In the genomic region with DNA sequence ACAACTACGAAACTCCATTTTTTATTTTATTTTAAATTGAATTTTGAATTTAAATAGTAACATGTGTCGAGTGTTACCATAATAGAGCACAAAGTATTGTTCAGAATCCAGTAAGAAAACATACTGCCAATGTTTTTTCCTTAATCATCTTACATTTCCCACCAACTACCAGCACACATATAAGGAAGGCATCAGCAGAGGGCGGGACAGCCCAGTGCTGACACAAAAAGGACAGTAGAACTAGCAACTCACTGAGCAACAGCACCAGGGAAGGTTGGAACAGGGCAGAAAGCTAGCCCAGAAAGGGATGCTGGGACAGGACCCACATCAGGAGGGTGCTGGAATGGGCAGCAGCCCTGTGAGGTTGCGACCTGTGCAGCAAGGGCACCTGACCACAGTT, we compare ENCODE assay signal across 19 cellular contexts. TPM values are rescaled to one million over a fixed set of nuclear protein-coding genes. Genes with fewer than 3 reads are reported as not detected.
DNase-seq lines count a peak whose midpoint lies in the region; ATAC-seq, FAIRE-seq and TF ChIP-seq lines count a peak whose summit lies in the region.
"Had no signal": no experiment of that assay in that cellular context is flagged by ENCODE, and none has a peak within 500 bp of the region (broad histone marks: within the 10 kb centered on the region; RNA-seq: fewer than 3 reads in every experiment).

No MANE protein-coding gene starts in this region.

- H3K27me3 Mint-ChIP-seq in T-helper 2 cell treated with Interferon-gamma antibody and Interleukin-4, amounts not matched to agents 5 μg/mL and 100 μg/mL, for 36 hours (ENCODE audit: low read depth) = no peaks in the 10 kb centered on the region
- H3K27me3 Mint-ChIP-seq in endodermal cell (ENCODE audit: insufficient read depth) (no peaks in the 10 kb centered on the region), osteocyte (ENCODE audit: unreplicated experiment) (no peaks in the 10 kb centered on the region)
- H3K27me3 Mint-ChIP-seq: CD8-positive, alpha-beta memory T cell had no signal

- H3K9ac ChIP-seq in endodermal cell (ENCODE audit: extremely low read depth, low read length, poor library complexity, severe bottlenecking) = no peak overlapping the region
- H3K9ac ChIP-seq: BLaER1 treated with 17β-estradiol and CSF1 and Interleukin-3, amounts not matched to agents 10 nM and 100 nM had no signal

- TF ChIP-seq CTCF in endodermal cell (conservative IDR thresholded peaks at IDR 0.05) = peak; percentile 24
- no peak for TF ChIP-seq CTCF in osteocyte (IDR thresholded peaks at IDR 0.05)

- ATAC-seq in GM19397 (IDR thresholded peaks at IDR 0.05; ENCODE audit: unreplicated experiment) (no peak), GM18858 (IDR thresholded peaks at IDR 0.05; ENCODE audit: unreplicated experiment) (no peak)
- ATAC-seq: Panc1 had no signal

- no peak for DNase-seq in T-helper 2 cell treated with Interferon-gamma antibody and Interleukin-4, amounts not matched to agents 5 μg/mL and 100 μg/mL, for 36 hours (ENCODE audit: low spot score)
- DNase-seq in T-helper 2 cell (no peak), HTR-8/SVneo (ENCODE audit: insufficient read length, low spot score) (no peak), endodermal cell (no peak), osteocyte (ENCODE audit: extremely low spot score, unreplicated experiment) (no peak), DMS114 treated with DMSO at 0.1 percent for 48 hours (lab: John Stamatoyannopoulos, UW; ENCODE audit: unreplicated experiment) (no peak)
- DNase-seq: 8988T; CD8-positive, alpha-beta memory T cell; EL; GF-D8; Karpas-422; NCI-H187 treated with DMSO at 0.1 percent for 48 hours; NCI-H2107; NCI-H748 treated with DMSO at 0.1 percent for 48 hours; SIG-M5 had no signal

- no peaks in the 10 kb centered on the region for H3K27me3 ChIP-seq in endodermal cell (ENCODE audit: control insufficient read depth, insufficient read depth, low read length, poor library complexity, severe bottlenecking)
- H3K27me3 ChIP-seq: BLaER1 treated with 17β-estradiol and CSF1 and Interleukin-3, amounts not matched to agents 10 nM and 100 nM had no signal

- no peaks in the 10 kb centered on the region for H3K9me3 ChIP-seq in endodermal cell (ENCODE audit: control insufficient read depth, low read length)
- H3K9me3 ChIP-seq: BLaER1 treated with 17β-estradiol and CSF1 and Interleukin-3, amounts not matched to agents 10 nM and 100 nM had no signal

- H3K36me3 Mint-ChIP-seq in T-helper 2 cell treated with Interferon-gamma antibody and Interleukin-4, amounts not matched to agents 5 μg/mL and 100 μg/mL, for 36 hours (ENCODE audit: low read depth) = peaks cover 29% of the 10 kb centered on the region
- H3K36me3 Mint-ChIP-seq in endodermal cell (ENCODE audit: low read depth) (peaks cover 59% of the 10 kb centered on the region), osteocyte (ENCODE audit: unreplicated experiment) (peaks cover 55% of the 10 kb centered on the region)

- no peak overlapping the region for H3K4me3 Mint-ChIP-seq in T-helper 2 cell treated with Interferon-gamma antibody and Interleukin-4, amounts not matched to agents 5 μg/mL and 100 μg/mL, for 36 hours
- H3K4me3 Mint-ChIP-seq in endodermal cell (no peak overlapping the region), osteocyte (ENCODE audit: unreplicated experiment) (no peak overlapping the region)
- H3K4me3 Mint-ChIP-seq: CD8-positive, alpha-beta memory T cell had no signal

- peaks cover 94% of the 10 kb centered on the region for H3K36me3 ChIP-seq in endodermal cell (ENCODE audit: control insufficient read depth, insufficient read depth, low read length)

- peak overlapping the region; percentile 14 for H3K27ac Mint-ChIP-seq in T-helper 2 cell treated with Interferon-gamma antibody and Interleukin-4, amounts not matched to agents 5 μg/mL and 100 μg/mL, for 36 hours
- no peak overlapping the region for H3K27ac Mint-ChIP-seq in endodermal cell
- H3K27ac Mint-ChIP-seq in osteocyte (ENCODE audit: unreplicated experiment) = peak overlapping the region; percentile 3

- H3K4me1 ChIP-seq in endodermal cell (ENCODE audit: control insufficient read depth, insufficient read depth, low read length) = peaks cover 4% of the 10 kb centered on the region

- FAIRE-seq in HTR-8/SVneo (lab: Jason Lieb, UNC) = peak; percentile 31

- no peak overlapping the region for H3K27ac ChIP-seq in endodermal cell (ENCODE audit: low read depth, low read length)
- H3K27ac ChIP-seq: BLaER1 treated with 17β-estradiol and CSF1 and Interleukin-3, amounts not matched to agents 10 nM and 100 nM had no signal

- H3K9me3 Mint-ChIP-seq in T-helper 2 cell treated with Interferon-gamma antibody and Interleukin-4, amounts not matched to agents 5 μg/mL and 100 μg/mL, for 36 hours = no peaks in the 10 kb centered on the region
- H3K9me3 Mint-ChIP-seq in endodermal cell (no peaks in the 10 kb centered on the region), osteocyte (ENCODE audit: unreplicated experiment) (no peaks in the 10 kb centered on the region)
- H3K9me3 Mint-ChIP-seq: CD8-positive, alpha-beta memory T cell had no signal

- WGBS in endodermal cell (ENCODE audit: insufficient coverage in 1 of 2, insufficient read length in 1 of 2), 2 experiments = 91 to 100% methylated on average over 1 to 3 of the region's 4 CpGs

- no peak overlapping the region for H3K4me3 ChIP-seq in endodermal cell (ENCODE audit: low read length)
- H3K4me3 ChIP-seq: BLaER1 treated with 17β-estradiol and CSF1 and Interleukin-3, amounts not matched to agents 10 nM and 100 nM had no signal

- H3K4me1 Mint-ChIP-seq in T-helper 2 cell treated with Interferon-gamma antibody and Interleukin-4, amounts not matched to agents 5 μg/mL and 100 μg/mL, for 36 hours (ENCODE audit: low read depth) = peaks cover 2% of the 10 kb centered on the region
- H3K4me1 Mint-ChIP-seq in endodermal cell (peaks cover 7% of the 10 kb centered on the region), osteocyte (ENCODE audit: unreplicated experiment) (peaks cover 5% of the 10 kb centered on the region)

RNA-seq across cellular contexts. Expression of a gene that starts 43.9 kb away (rescaled TPM):
- total RNA-seq in endodermal cell (10 to 100 TPM; 66.1 to 69.2 TPM), osteocyte (51.7 and 55.9 TPM in 2 replicates)
- polyA plus RNA-seq in endodermal cell (2013, experiment 1 of 2) = 53.6 TPM
- 53.5 TPM for polyA plus RNA-seq in endodermal cell (2013, experiment 2 of 2)
